In the genomic region with DNA sequence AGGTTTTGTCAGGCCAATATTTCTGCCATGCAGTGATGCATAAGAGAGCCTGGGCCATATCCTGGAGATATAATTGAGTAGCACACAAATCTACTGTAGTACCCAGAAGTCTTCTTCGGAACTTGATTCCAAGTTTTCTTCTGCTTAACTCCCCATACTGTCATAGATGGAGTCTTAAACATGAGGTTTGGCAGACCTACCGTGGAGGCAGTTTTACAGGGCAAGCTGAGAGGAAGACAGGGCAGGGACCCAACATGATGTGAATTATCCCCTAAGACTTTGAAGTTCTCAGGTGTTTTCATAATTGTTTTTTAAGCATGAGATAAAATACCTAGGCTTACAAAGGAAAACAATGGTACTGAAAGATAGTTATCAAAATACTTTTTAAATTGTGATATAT, we compare ENCODE assay signal across 39 cellular contexts. TPM values are rescaled to one million over a fixed set of nuclear protein-coding genes. Genes with fewer than 3 reads are reported as not detected.
"Had no signal": no experiment of that assay in that cellular context is flagged by ENCODE, and none has a peak within 500 bp of the region (broad histone marks: within the 10 kb centered on the region; RNA-seq: fewer than 3 reads in every experiment).

No MANE protein-coding gene starts in this region.

- H3K9me3 ChIP-seq: adrenal gland, ascending aorta, body of pancreas, breast epithelium had no signal

- H3K36me3 Mint-ChIP-seq: activated naive CD4-positive, alpha-beta T cell treated with anti-CD3 and anti-CD28 coated beads, Interleukin-2, amount 10 ng/mL, durations not matched to agents 7 days and 5 days; activated naive CD4-positive, alpha-beta T cell treated with anti-CD3 and anti-CD28 coated beads, Interleukin-2, amount 50 U/mL, for 24 hours; activated naive CD4-positive, alpha-beta T cell treated with anti-CD3 and anti-CD28 coated beads, Interleukin-2, amount 50 U/mL, for 72 hours; activated naive CD8-positive, alpha-beta T cell; activated naive CD8-positive, alpha-beta T cell treated with anti-CD3 and anti-CD28 coated beads, Interleukin-2, amount 10 ng/mL, durations not matched to agents 7 days and 5 days; brain had no signal

- H3K27me3 Mint-ChIP-seq: activated naive CD4-positive, alpha-beta T cell treated with anti-CD3 and anti-CD28 coated beads, Interleukin-2, amount 50 U/mL, for 24 hours; brain had no signal

- H3K27ac ChIP-seq: adrenal gland, ascending aorta, body of pancreas, brain microvascular endothelial cell, breast epithelium, cardiac muscle cell had no signal

- H3K4me1 Mint-ChIP-seq: activated naive CD4-positive, alpha-beta T cell treated with anti-CD3 and anti-CD28 coated beads, Interleukin-2, amount 10 ng/mL, durations not matched to agents 7 days and 5 days; activated naive CD4-positive, alpha-beta T cell treated with anti-CD3 and anti-CD28 coated beads, Interleukin-2, amount 50 U/mL, for 24 hours; activated naive CD8-positive, alpha-beta T cell treated with anti-CD3 and anti-CD28 coated beads, Interleukin-2, amount 10 ng/mL, durations not matched to agents 7 days and 5 days; activated naive CD8-positive, alpha-beta T cell treated with anti-CD3 and anti-CD28 coated beads, Interleukin-2, amount 50 U/mL, for 24 hours; activated T-helper 17 cell treated with anti-CD3 and anti-CD28 coated beads, Interleukin-2, amount 50 U/mL, for 72 hours; brain; central memory CD8-positive, alpha-beta T cell had no signal

- H3K4me1 ChIP-seq: adrenal gland, ascending aorta, body of pancreas, breast epithelium had no signal

- H3K27ac Mint-ChIP-seq: activated naive CD4-positive, alpha-beta T cell treated with anti-CD3 and anti-CD28 coated beads for 36 hours; activated naive CD4-positive, alpha-beta T cell treated with anti-CD3 and anti-CD28 coated beads, Interleukin-2, amount 10 ng/mL, durations not matched to agents 7 days and 5 days; activated naive CD4-positive, alpha-beta T cell treated with anti-CD3 and anti-CD28 coated beads, Interleukin-2, amount 50 U/mL, for 24 hours; activated naive CD4-positive, alpha-beta T cell treated with anti-CD3 and anti-CD28 coated beads, Interleukin-2, amount 50 U/mL, for 72 hours; activated naive CD8-positive, alpha-beta T cell; activated naive CD8-positive, alpha-beta T cell treated with anti-CD3 and anti-CD28 coated beads, Interleukin-2, amount 10 ng/mL, durations not matched to agents 7 days and 5 days; activated naive CD8-positive, alpha-beta T cell treated with anti-CD3 and anti-CD28 coated beads, Interleukin-2, amount 50 U/mL, for 24 hours; activated T-cell treated with anti-CD3 and anti-CD28 coated beads, Interleukin-2, amount 50 U/mL, for 24 hours; activated T-cell treated with anti-CD3 and anti-CD28 coated beads, Interleukin-2, amount 50 U/mL, for 72 hours; activated T-helper 1 cell treated with anti-CD3 and anti-CD28 coated beads, Interleukin-12 subunit alpha, Interleukin-12 subunit beta, Interleukin-2, Interleukin-4 antibody, amounts not matched to agents 30 ng/mL and 10 ng/mL and 1 ng/mL, durations not matched to agents 14 hours and 24 hours and 36 hours; activated T-helper 17 cell treated with anti-CD3 and anti-CD28 coated beads, Interleukin-2, amount 50 U/mL, for 72 hours; activated T-helper 2 cell treated with anti-CD3 and anti-CD28 coated beads, Interferon-gamma antibody, Interleukin-2, Interleukin-4, amounts not matched to agents 10 μg/mL and 5 μg/mL and 100 μg/mL, durations not matched to agents 14 hours and 24 hours and 36 hours; brain had no signal

- H3K4me3 Mint-ChIP-seq: activated naive CD4-positive, alpha-beta T cell treated with anti-CD3 and anti-CD28 coated beads for 36 hours; activated naive CD4-positive, alpha-beta T cell treated with anti-CD3 and anti-CD28 coated beads, Interleukin-2, amount 10 ng/mL, durations not matched to agents 7 days and 5 days; activated naive CD4-positive, alpha-beta T cell treated with anti-CD3 and anti-CD28 coated beads, Interleukin-2, amount 50 U/mL, for 24 hours; activated naive CD8-positive, alpha-beta T cell; activated naive CD8-positive, alpha-beta T cell treated with anti-CD3 and anti-CD28 coated beads, Interleukin-2, amount 10 ng/mL, durations not matched to agents 7 days and 5 days; activated naive CD8-positive, alpha-beta T cell treated with anti-CD3 and anti-CD28 coated beads, Interleukin-2, amount 50 U/mL, for 24 hours; activated T-cell treated with anti-CD3 and anti-CD28 coated beads, Interleukin-2, amount 50 U/mL, for 24 hours; activated T-cell treated with anti-CD3 and anti-CD28 coated beads, Interleukin-2, amount 50 U/mL, for 4 hours; activated T-cell treated with anti-CD3 and anti-CD28 coated beads, Interleukin-2, amount 50 U/mL, for 72 hours; activated T-helper 1 cell treated with anti-CD3 and anti-CD28 coated beads, Interleukin-12 subunit alpha, Interleukin-12 subunit beta, Interleukin-2, Interleukin-4 antibody, amounts not matched to agents 30 ng/mL and 10 ng/mL and 1 ng/mL, durations not matched to agents 14 hours and 24 hours and 36 hours; activated T-helper 17 cell treated with anti-CD3 and anti-CD28 coated beads, Interleukin-2, amount 50 U/mL, for 72 hours; brain; central memory CD8-positive, alpha-beta T cell had no signal

- H3K9me3 Mint-ChIP-seq: activated naive CD4-positive, alpha-beta T cell treated with anti-CD3 and anti-CD28 coated beads for 36 hours; activated naive CD4-positive, alpha-beta T cell treated with anti-CD3 and anti-CD28 coated beads, Interleukin-2, amount 10 ng/mL, durations not matched to agents 7 days and 5 days; activated naive CD4-positive, alpha-beta T cell treated with anti-CD3 and anti-CD28 coated beads, Interleukin-2, amount 50 U/mL, for 24 hours; activated naive CD4-positive, alpha-beta T cell treated with anti-CD3 and anti-CD28 coated beads, Interleukin-2, amount 50 U/mL, for 72 hours; activated naive CD8-positive, alpha-beta T cell treated with anti-CD3 and anti-CD28 coated beads, Interleukin-2, amount 10 ng/mL, durations not matched to agents 7 days and 5 days; activated naive CD8-positive, alpha-beta T cell treated with anti-CD3 and anti-CD28 coated beads, Interleukin-2, amount 50 U/mL, for 24 hours; activated T-cell treated with anti-CD3 and anti-CD28 coated beads, Interleukin-2, amount 50 U/mL, for 24 hours; activated T-cell treated with anti-CD3 and anti-CD28 coated beads, Interleukin-2, amount 50 U/mL, for 4 hours; activated T-helper 1 cell treated with anti-CD3 and anti-CD28 coated beads, Interleukin-12 subunit alpha, Interleukin-12 subunit beta, Interleukin-2, Interleukin-4 antibody, amounts not matched to agents 30 ng/mL and 10 ng/mL and 1 ng/mL, durations not matched to agents 14 hours and 24 hours and 36 hours; activated T-helper 17 cell treated with anti-CD3 and anti-CD28 coated beads, Interleukin-2, amount 50 U/mL, for 72 hours; activated T-helper 2 cell treated with anti-CD3 and anti-CD28 coated beads, Interferon-gamma antibody, Interleukin-2, Interleukin-4, amounts not matched to agents 10 μg/mL and 5 μg/mL and 100 μg/mL, durations not matched to agents 14 hours and 24 hours and 36 hours; central memory CD8-positive, alpha-beta T cell had no signal

- DNase-seq: activated effector memory CD4-positive, alpha-beta T cell treated with anti-CD3 and anti-CD28 coated beads, Interleukin-2, amount 50 U/mL, for 16 hours; activated effector memory CD4-positive, alpha-beta T cell treated with Interleukin-2 at 50 U/mL for 16 hours; activated gamma-delta T cell; activated gamma-delta T cell treated with Interleukin-2 at 50 U/mL for 16 hours; activated naive CD4-positive, alpha-beta T cell; activated naive CD4-positive, alpha-beta T cell treated with anti-CD3 and anti-CD28 coated beads for 36 hours; activated naive CD4-positive, alpha-beta T cell treated with anti-CD3 and anti-CD28 coated beads, Interleukin-2, amount 10 ng/mL, durations not matched to agents 7 days and 5 days; activated naive CD4-positive, alpha-beta T cell treated with anti-CD3 and anti-CD28 coated beads, Interleukin-2, amount 50 U/mL, for 16 hours; activated naive CD4-positive, alpha-beta T cell treated with Interleukin-2 at 50 U/mL for 16 hours; activated naive CD8-positive, alpha-beta T cell treated with anti-CD3 and anti-CD28 coated beads, Interleukin-2, amount 10 ng/mL, durations not matched to agents 7 days and 5 days; activated naive CD8-positive, alpha-beta T cell treated with anti-CD3 and anti-CD28 coated beads, Interleukin-2, amount 50 U/mL, for 24 hours; activated T-cell treated with anti-CD3 and anti-CD28 coated beads for 4 hours; activated T-cell treated with anti-CD3 and anti-CD28 coated beads, Interleukin-2, amount 50 U/mL, for 1 hour; activated T-cell treated with anti-CD3 and anti-CD28 coated beads, Interleukin-2, amount 50 U/mL, for 24 hours; activated T-cell treated with anti-CD3 and anti-CD28 coated beads, Interleukin-2, amount 50 U/mL, for 4 hours; activated T-cell treated with anti-CD3 and anti-CD28 coated beads, Interleukin-2, amount 50 U/mL, for 48 hours; activated T-cell treated with anti-CD3 and anti-CD28 coated beads, Interleukin-2, amount 50 U/mL, for 72 hours; adrenal gland; amniotic stem cell; amygdala; anterior cingulate cortex; aorta; body of pancreas; brain microvascular endothelial cell; caudate nucleus; central memory CD4-positive, alpha-beta T cell; cerebellar nuclear complex had no signal

- H3K4me3 ChIP-seq: adrenal gland, ascending aorta, body of pancreas, breast epithelium, cardiac muscle cell had no signal

- H3K27me3 ChIP-seq: ascending aorta, body of pancreas, brain microvascular endothelial cell, cardiac muscle cell had no signal

- H3K36me3 ChIP-seq: adrenal gland, ascending aorta, brain microvascular endothelial cell, breast epithelium, cardiac muscle cell had no signal

RNA-seq across cellular contexts. Expression of a gene that starts 18.2 kb away (rescaled TPM):
- total RNA-seq: bronchial epithelial cell had no signal
